Comparison of ENCODE assay signal across 21 cellular contexts in genomic region chr1:8665824-8666223, GRCh38.
DNase-seq lines count a peak whose midpoint lies in the region; ATAC-seq and TF ChIP-seq lines count a peak whose summit lies in the region.
"Had no signal": no experiment of that assay in that cellular context is flagged by ENCODE, and none has a peak within 500 bp of the region (broad histone marks: within the 10 kb centered on the region; RNA-seq: fewer than 3 reads in every experiment).

No MANE protein-coding gene starts in this region.

- TF ChIP-seq EP300 in SK-N-SH (IDR thresholded peaks at IDR 0.05; ENCODE audit: borderline replicate concordance in 1 of 2, low read depth in 1 of 2, low read length in 1 of 2): no peak

- H3K27me3 Mint-ChIP-seq in IgD-negative memory B cell (no peaks in the 10 kb centered on the region), endothelial cell (ENCODE audit: unreplicated experiment) (no peaks in the 10 kb centered on the region)
- H3K27me3 Mint-ChIP-seq in naive thymus-derived CD8-positive, alpha-beta T cell: no peaks in the 10 kb centered on the region
- H3K27me3 Mint-ChIP-seq: activated CD4-positive, alpha-beta memory T cell treated with anti-CD3 and anti-CD28 coated beads for 36 hours; activated T-cell treated with anti-CD3 and anti-CD28 coated beads, Interleukin-2, amount 50 U/mL, for 24 hours; natural killer cell treated with Interleukin-12 subunit alpha and Interleukin-12 subunit beta and Interleukin-15 and Interleukin-18, amount 100 ng/mL, for 72 hours had no signal

- H3K4me3 ChIP-seq in SK-N-SH (ENCODE audit: low read depth in 2 of 2, low read length in 1 of 2) (no peak overlapping the region), skeletal muscle satellite cell (ENCODE audit: low read length) (no peak overlapping the region)
- H3K4me3 ChIP-seq: A549, coronary artery, skin epidermis had no signal

- TF ChIP-seq RAD21 in SK-N-SH (IDR thresholded peaks at IDR 0.05; ENCODE audit: low read length): no peak

- no peak overlapping the region for H2AFZ ChIP-seq in SK-N-SH (ENCODE audit: low read depth)

- DNase-seq in SK-N-SH (no peak), endothelial cell (ENCODE audit: low spot score) (no peak), NCI-H2029 (lab: John Stamatoyannopoulos, UW) (no peak), kidney glomerular epithelial cell (lab: John Stamatoyannopoulos, UW) (no peak)
- no peak for DNase-seq in naive thymus-derived CD8-positive, alpha-beta T cell
- DNase-seq: activated CD4-positive, alpha-beta memory T cell treated with anti-CD3 and anti-CD28 coated beads for 36 hours; activated T-cell treated with anti-CD3 and anti-CD28 coated beads, Interleukin-2, amount 50 U/mL, for 24 hours; DMS 273 treated with DMSO at 0.1 percent for 48 hours; kidney; mesendoderm; stimulated activated CD4-positive, alpha-beta T cell treated with anti-CD3 and anti-CD28 coated beads, Interleukin-4, amount 100 ng/mL, for 24 hours; substantia nigra had no signal

- peaks cover 35% of the 10 kb centered on the region for H4K20me1 ChIP-seq in SK-N-SH (ENCODE audit: insufficient read depth)

- POLR2A ChIA-PET in SK-N-SH (lab: Yijun Ruan, JAX): no interaction called here
- POLR2A ChIA-PET in naive thymus-derived CD8-positive, alpha-beta T cell (lab: Charles Lee): no interaction called here

- peaks cover 25% of the 10 kb centered on the region for H3F3A ChIP-seq in SK-N-SH (replicated peaks; ENCODE audit: insufficient read depth)

- H3K4me3 Mint-ChIP-seq in IgD-negative memory B cell (no peak overlapping the region), endothelial cell (ENCODE audit: unreplicated experiment) (no peak overlapping the region)
- no peak overlapping the region for H3K4me3 Mint-ChIP-seq in naive thymus-derived CD8-positive, alpha-beta T cell
- H3K4me3 Mint-ChIP-seq: activated CD4-positive, alpha-beta memory T cell treated with anti-CD3 and anti-CD28 coated beads for 36 hours; activated T-cell treated with anti-CD3 and anti-CD28 coated beads, Interleukin-2, amount 50 U/mL, for 24 hours; natural killer cell treated with Interleukin-12 subunit alpha and Interleukin-12 subunit beta and Interleukin-15 and Interleukin-18, amount 100 ng/mL, for 72 hours had no signal

- H3K9me2 ChIP-seq in SK-N-SH: no peaks in the 10 kb centered on the region

- H3K9ac ChIP-seq in SK-N-SH: no peak overlapping the region
- no peak overlapping the region for H3K9ac ChIP-seq in skeletal muscle satellite cell (ENCODE audit: low read depth, low read length)

- H3K4me1 Mint-ChIP-seq in IgD-negative memory B cell (peaks cover 30 to 43% (median 40%) of the 10 kb centered on the region in 3 donors), endothelial cell (ENCODE audit: unreplicated experiment) (peaks cover 25% of the 10 kb centered on the region)
- peaks cover 22 to 30% (median 25%) of the 10 kb centered on the region in 4 donors for H3K4me1 Mint-ChIP-seq in naive thymus-derived CD8-positive, alpha-beta T cell

- no peak for ATAC-seq in SK-N-SH treated with all-trans-retinoic acid at 6 μM for 48 hours
- no peak for ATAC-seq in naive thymus-derived CD8-positive, alpha-beta T cell
- ATAC-seq: A549; natural killer cell treated with Interleukin-12 subunit alpha and Interleukin-12 subunit beta and Interleukin-15 and Interleukin-18, amount 100 ng/mL, for 72 hours had no signal

- CTCF ChIA-PET in SK-N-SH (lab: Yijun Ruan, JAX): interaction anchor here (1.0 to 1.3 kb wide), 6 partner anchors 12 to 104 kb away, joined by 3 to 5 read pairs (median 3); no protein-coding TSS in a partner anchor

- peak overlapping the region in 2 of 3 donors; percentile 19 to 73 for H3K27ac Mint-ChIP-seq in IgD-negative memory B cell
- peak overlapping the region; percentile 10 for H3K27ac Mint-ChIP-seq in endothelial cell (ENCODE audit: unreplicated experiment)
- H3K27ac Mint-ChIP-seq in naive thymus-derived CD8-positive, alpha-beta T cell: no peak overlapping the region
- H3K27ac Mint-ChIP-seq: activated CD4-positive, alpha-beta memory T cell treated with anti-CD3 and anti-CD28 coated beads for 36 hours; activated naive CD4-positive, alpha-beta T cell treated with anti-CD3 and anti-CD28 coated beads, Interleukin-2, amount 50 U/mL, for 72 hours; activated T-cell treated with anti-CD3 and anti-CD28 coated beads, Interleukin-2, amount 50 U/mL, for 24 hours; natural killer cell treated with Interleukin-12 subunit alpha and Interleukin-12 subunit beta and Interleukin-15 and Interleukin-18, amount 100 ng/mL, for 72 hours had no signal

- peaks cover 44 to 74% of the 10 kb centered on the region in 2 experiments for H3K4me1 ChIP-seq in SK-N-SH (ENCODE audit: control insufficient read depth in 1 of 2, insufficient read depth in 2 of 2, low read depth in 1 of 2, low read length in 1 of 2)
- H3K4me1 ChIP-seq in skeletal muscle satellite cell (ENCODE audit: control insufficient read depth, insufficient read depth, low read length): peaks cover 70% of the 10 kb centered on the region

- H3K27me3 ChIP-seq in SK-N-SH (ENCODE audit: insufficient read depth) (no peaks in the 10 kb centered on the region), skeletal muscle satellite cell (ENCODE audit: control insufficient read depth, insufficient read depth, low read length) (no peaks in the 10 kb centered on the region)

- TF ChIP-seq CTCF in SK-N-SH (IDR thresholded peaks at IDR 0.05) (no peak), endothelial cell (IDR thresholded peaks at IDR 0.05; ENCODE audit: unreplicated experiment) (no peak)

- H3K36me3 Mint-ChIP-seq in IgD-negative memory B cell: no peaks in the 10 kb centered on the region
- H3K36me3 Mint-ChIP-seq in endothelial cell (ENCODE audit: low read depth, unreplicated experiment): no peaks in the 10 kb centered on the region
- no peaks in the 10 kb centered on the region for H3K36me3 Mint-ChIP-seq in naive thymus-derived CD8-positive, alpha-beta T cell
- H3K36me3 Mint-ChIP-seq: activated CD4-positive, alpha-beta memory T cell treated with anti-CD3 and anti-CD28 coated beads for 36 hours; activated naive CD4-positive, alpha-beta T cell treated with anti-CD3 and anti-CD28 coated beads, Interleukin-2, amount 50 U/mL, for 72 hours; natural killer cell treated with Interleukin-12 subunit alpha and Interleukin-12 subunit beta and Interleukin-15 and Interleukin-18, amount 100 ng/mL, for 72 hours had no signal

- H3K9me3 ChIP-seq in SK-N-SH: no peaks in the 10 kb centered on the region
- H3K9me3 ChIP-seq in skeletal muscle satellite cell (replicated peaks; ENCODE audit: low read length): no peaks in the 10 kb centered on the region
- H3K9me3 ChIP-seq: A549 had no signal

- peak overlapping the region; percentile 26 for H3K4me2 ChIP-seq in SK-N-SH
- H3K4me2 ChIP-seq in skeletal muscle satellite cell (ENCODE audit: low read length): peak overlapping the region; percentile 43

- H3K9me3 Mint-ChIP-seq in IgD-negative memory B cell (no peaks in the 10 kb centered on the region), endothelial cell (ENCODE audit: unreplicated experiment) (no peaks in the 10 kb centered on the region)
- no peaks in the 10 kb centered on the region for H3K9me3 Mint-ChIP-seq in naive thymus-derived CD8-positive, alpha-beta T cell
- H3K9me3 Mint-ChIP-seq: activated CD4-positive, alpha-beta memory T cell treated with anti-CD3 and anti-CD28 coated beads for 36 hours; activated naive CD4-positive, alpha-beta T cell treated with anti-CD3 and anti-CD28 coated beads, Interleukin-2, amount 50 U/mL, for 72 hours; activated T-cell treated with anti-CD3 and anti-CD28 coated beads, Interleukin-2, amount 50 U/mL, for 24 hours had no signal

- peak overlapping the region in 1 of 2 experiments; percentile 17; a peak in 1 of 4 replicates for H3K27ac ChIP-seq in SK-N-SH (ENCODE audit: low read depth in 2 of 2, low read length in 1 of 2)
- H3K27ac ChIP-seq: A549, C4-2B, coronary artery, skin epidermis had no signal

- no peaks in the 10 kb centered on the region for H3K36me3 ChIP-seq in SK-N-SH (replicated peaks in 1 of 2; ENCODE audit: control insufficient read depth in 1 of 2, insufficient read depth in 2 of 2, low read length in 1 of 2)
- no peaks in the 10 kb centered on the region for H3K36me3 ChIP-seq in skeletal muscle satellite cell (ENCODE audit: insufficient read depth, low read length)

- WGBS in SK-N-SH (ENCODE audit: low lambda C conversion rate): 89% methylated on average over 1 of the region's 1 CpG

- H3K79me2 ChIP-seq in SK-N-SH (ENCODE audit: insufficient read depth): peaks cover 90% of the 10 kb centered on the region

TF ChIP-seq in SK-N-SH, 30 proteins besides CTCF, POLR2A, EP300 and RAD21 (continues in another document):
- TF ChIP-seq ZBTB33 (IDR thresholded peaks at IDR 0.05; ENCODE audit: borderline replicate concordance, low read depth): no peak
- TF ChIP-seq NFIC (IDR thresholded peaks at IDR 0.05; ENCODE audit: borderline replicate concordance): no peak

TF ChIP-seq in SK-N-SH treated with all-trans-retinoic acid at 6 μM for 48 hours, 23 proteins besides CTCF, POLR2A, EP300 and RAD21 (continues in another document):
- TF ChIP-seq CSRNP3 (CRISPR knock-in tag; IDR thresholded peaks at IDR 0.05) (no peak), PATZ1 (CRISPR knock-in tag; IDR thresholded peaks at IDR 0.05; ENCODE audit: borderline replicate concordance) (no peak)

Comparison
In these comparisons a context has a peak if more than half of its experiments do, and no peak if none do; other contexts are left out.
1. H3K27ac Mint-ChIP-seq: peak in IgD-negative memory B cell (2 of 3) and endothelial cell (single experiment); none in naive thymus-derived CD8-positive, alpha-beta T cell (0 of 10).